In genomic region chr10:103854265-103854686, GRCh38 we compare ENCODE assay signal across 8 cellular contexts. TPM values are rescaled to one million over a fixed set of nuclear protein-coding genes. Genes with fewer than 3 reads are reported as not detected.
DNase-seq lines count a peak whose midpoint lies in the region; ATAC-seq and TF ChIP-seq lines count a peak whose summit lies in the region.

No MANE protein-coding gene starts in this region.

- H3K9me3 ChIP-seq in left lung (no peaks in the 10 kb centered on the region), thoracic aorta (no peaks in the 10 kb centered on the region)

- H3K4me3 ChIP-seq in astrocyte of the cerebellum (ENCODE audit: low read depth, low read length) (peak overlapping the region; percentile 61), left lung (peak overlapping the region; percentile 58 to 69), thoracic aorta (peak overlapping the region; percentile 81)

- no peaks in the 10 kb centered on the region for H3K36me3 Mint-ChIP-seq in activated CD4-positive, alpha-beta T cell treated with anti-CD3 and anti-CD28 coated beads, Interleukin-2, amount 10 ng/mL, durations not matched to agents 7 days and 5 days (ENCODE audit: low read depth)

- H3K36me3 ChIP-seq in left lung (no peaks in the 10 kb centered on the region), thoracic aorta (no peaks in the 10 kb centered on the region)

- CTCF ChIA-PET in activated CD4-positive, alpha-beta T cell treated with anti-CD3 and anti-CD28 coated beads, Interleukin-2, amount 10 ng/mL, durations not matched to agents 7 days and 5 days (lab: Charles Lee): interaction anchor here (0.8 to 1.8 kb wide), 10 partner anchors 11 to 125 kb away, joined by 3 to 5 read pairs (median 3); no protein-coding TSS in a partner anchor

- POLR2A ChIA-PET in activated CD4-positive, alpha-beta T cell treated with anti-CD3 and anti-CD28 coated beads, Interleukin-2, amount 10 ng/mL, durations not matched to agents 7 days and 5 days (lab: Charles Lee): no interaction called here

- H3K4me3 Mint-ChIP-seq in activated CD4-positive, alpha-beta T cell treated with anti-CD3 and anti-CD28 coated beads, Interleukin-2, amount 10 ng/mL, durations not matched to agents 7 days and 5 days: peak overlapping the region; percentile 71

- peaks cover 47 to 69% of the 10 kb centered on the region in 2 donors for H3K4me1 ChIP-seq in left lung
- H3K4me1 ChIP-seq in thoracic aorta (ENCODE audit: control insufficient read depth in 1 of 2, low read depth in 2 of 2): peaks cover 17 to 62% of the 10 kb centered on the region in 2 donors

- H3K27me3 ChIP-seq in left lung (peaks cover 0 to 34% of the 10 kb centered on the region in 2 donors), thoracic aorta (replicated peaks; ENCODE audit: insufficient read depth) (no peaks in the 10 kb centered on the region)

- intact Hi-C loops in left lung (cut with DNase I): no loop called here

- in situ Hi-C loops in astrocyte of the cerebellum (cut with HindIII; ENCODE audit: low sequenced_read_pairs): loop anchor here (10.0 to 25.0 kb wide), 2 partner anchors 139 to 242 kb away; no protein-coding TSS in a partner anchor

- no peak for DNase-seq in activated CD4-positive, alpha-beta T cell treated with anti-CD3 and anti-CD28 coated beads, Interleukin-2, amount 10 ng/mL, durations not matched to agents 7 days and 5 days
- DNase-seq in activated CD4-positive, alpha-beta T cell treated with anti-CD3 and anti-CD28 coated beads for 4 hours: no peak
- DNase-seq in astrocyte of the cerebellum (ENCODE audit: low read depth) (no peak), left lung (no peak), thoracic aorta (ENCODE audit: low spot score) (no peak), cerebellar nuclear complex (lab: John Stamatoyannopoulos, UW) (no peak), DMS114 treated with DMSO at 0.1 percent for 48 hours (lab: John Stamatoyannopoulos, UW; ENCODE audit: unreplicated experiment) (no peak)

- H3K4me1 Mint-ChIP-seq in activated CD4-positive, alpha-beta T cell treated with anti-CD3 and anti-CD28 coated beads, Interleukin-2, amount 10 ng/mL, durations not matched to agents 7 days and 5 days: peaks cover 13% of the 10 kb centered on the region

- H3K27me3 Mint-ChIP-seq in activated CD4-positive, alpha-beta T cell treated with anti-CD3 and anti-CD28 coated beads, Interleukin-2, amount 10 ng/mL, durations not matched to agents 7 days and 5 days: peaks cover 76% of the 10 kb centered on the region

- TF ChIP-seq CTCF in astrocyte of the cerebellum (IDR thresholded peaks at IDR 0.05; ENCODE audit: low read depth, low read length, missing control alignments) (no peak), left lung (IDR thresholded peaks at IDR 0.05) (no peak), thoracic aorta (IDR thresholded peaks at IDR 0.05) (no peak)

- no peaks in the 10 kb centered on the region for H3K9me3 Mint-ChIP-seq in activated CD4-positive, alpha-beta T cell treated with anti-CD3 and anti-CD28 coated beads, Interleukin-2, amount 10 ng/mL, durations not matched to agents 7 days and 5 days

- H3K27ac ChIP-seq in left lung (peak overlapping the region; percentile 58 to 66), thoracic aorta (no peak overlapping the region)

- H3K27ac Mint-ChIP-seq in activated CD4-positive, alpha-beta T cell treated with anti-CD3 and anti-CD28 coated beads, Interleukin-2, amount 10 ng/mL, durations not matched to agents 7 days and 5 days: no peak overlapping the region

- ATAC-seq in left lung (no peak), thoracic aorta (ENCODE audit: insufficient number of reproducible peaks, low FRiP score, low read depth) (no peak), HG02870 (IDR thresholded peaks at IDR 0.05; ENCODE audit: unreplicated experiment) (no peak)

RNA-seq across cellular contexts. Expression of gene SH3PXD2A, which starts 1.1 kb away (rescaled TPM):
- 10 to 100 TPM; 11.9 to 12.7 TPM for total RNA-seq in activated CD4-positive, alpha-beta T cell treated with anti-CD3 and anti-CD28 coated beads, Interleukin-2, amount 10 ng/mL, durations not matched to agents 7 days and 5 days
- total RNA-seq in left lung (10 to 100 TPM; 44.8 to 90.7 TPM), thoracic aorta (10 to 100 TPM; 28.3 to 51.5 TPM)

Comparison
In these comparisons a context has a peak if more than half of its experiments do, and no peak if none do; other contexts are left out.
1. H3K27ac ChIP-seq: peak in left lung (2 of 2); none in thoracic aorta (0 of 2).
2. Peak in every context shown above with its lines, with median percentiles within 50 percentile points of each other: H3K4me3 ChIP-seq.